In genomic region chr19:44430956-44431355, GRCh38 we compare ENCODE assay signal across 21 cellular contexts. TPM values are rescaled to one million over a fixed set of nuclear protein-coding genes. Genes with fewer than 3 reads are reported as not detected.
"Had no signal": no experiment of that assay in that cellular context is flagged by ENCODE, and none has a peak within 500 bp of the region (broad histone marks: within the 10 kb centered on the region; RNA-seq: fewer than 3 reads in every experiment).

No MANE protein-coding gene starts in this region.

- H3K9ac ChIP-seq: parathyroid adenoma had no signal

- DNase-seq: activated B cell treated with CpG ODN at 0.5 μM for 24 hours; activated CD4-positive, alpha-beta T cell treated with anti-CD3 and anti-CD28 coated beads for 36 hours; activated CD4-positive, alpha-beta T cell treated with anti-CD3 and anti-CD28 coated beads, Interleukin-2, amount 50 U/mL, for 4 hours; activated CD8-positive, alpha-beta memory T cell treated with anti-CD3 and anti-CD28 coated beads, Interleukin-2, amount 50 U/mL, for 48 hours; activated naive CD4-positive, alpha-beta T cell; activated T-cell treated with anti-CD3 and anti-CD28 coated beads, Interleukin-2, amount 50 U/mL, for 4 hours; endodermal cell; heart right ventricle; lower lobe of right lung; naive B cell; nucleus accumbens; right cardiac atrium; stimulated activated CD4-positive, alpha-beta T cell treated with anti-CD3 and anti-CD28 coated beads, Interleukin-1b, Interleukin-23, amount 100 ng/mL, for 48 hours; T1000; tibial artery had no signal

- H3K4me1 ChIP-seq: heart right ventricle, lower lobe of right lung, parathyroid adenoma, tibial artery had no signal

- H3K36me3 ChIP-seq: lower lobe of right lung had no signal

- H3K27ac ChIP-seq: coronary artery, heart right ventricle, lower lobe of right lung, parathyroid adenoma, skin epidermis, tibial artery had no signal

- H2AFZ ChIP-seq: parathyroid adenoma had no signal

- H3K79me2 ChIP-seq: parathyroid adenoma had no signal

- H3K4me3 Mint-ChIP-seq: activated B cell treated with CpG ODN at 0.5 μM for 24 hours; activated CD4-positive, alpha-beta T cell treated with anti-CD3 and anti-CD28 coated beads for 36 hours; activated naive CD8-positive, alpha-beta T cell; activated T-cell treated with anti-CD3 and anti-CD28 coated beads, Interleukin-2, amount 50 U/mL, for 4 hours; endodermal cell; naive B cell; stimulated activated naive CD8-positive, alpha-beta T cell treated with anti-CD3 and anti-CD28 coated beads, Interleukin-15, Interleukin-2, amounts not matched to agents 100 ng/mL and 50 ng/mL, for 24 hours had no signal

- H3K4me3 ChIP-seq: heart right ventricle, lower lobe of right lung, skin epidermis, tibial artery had no signal

- H3K27me3 ChIP-seq: heart right ventricle, tibial artery had no signal

- H3K4me1 Mint-ChIP-seq: activated B cell treated with CpG ODN at 0.5 μM for 24 hours; activated CD4-positive, alpha-beta T cell treated with anti-CD3 and anti-CD28 coated beads for 36 hours; endodermal cell; naive B cell had no signal

- H3K27me3 Mint-ChIP-seq: activated B cell treated with CpG ODN at 0.5 μM for 24 hours; activated CD4-positive, alpha-beta T cell treated with anti-CD3 and anti-CD28 coated beads for 36 hours; activated naive CD8-positive, alpha-beta T cell; naive B cell; stimulated activated naive CD8-positive, alpha-beta T cell treated with anti-CD3 and anti-CD28 coated beads, Interleukin-15, Interleukin-2, amounts not matched to agents 100 ng/mL and 50 ng/mL, for 24 hours had no signal

- ATAC-seq: activated CD4-positive, alpha-beta T cell treated with anti-CD3 and anti-CD28 coated beads for 36 hours; activated T-cell treated with anti-CD3 and anti-CD28 coated beads, Interleukin-2, amount 50 U/mL, for 4 hours; heart right ventricle; lower lobe of right lung; right cardiac atrium had no signal

- H3K27ac Mint-ChIP-seq: activated B cell treated with CpG ODN at 0.5 μM for 24 hours; activated CD4-positive, alpha-beta T cell treated with anti-CD3 and anti-CD28 coated beads for 36 hours; activated naive CD8-positive, alpha-beta T cell; activated T-helper 2 cell treated with anti-CD3 and anti-CD28 coated beads, Interferon-gamma antibody, Interleukin-2, Interleukin-4, amounts not matched to agents 10 μg/mL and 5 μg/mL and 100 μg/mL, durations not matched to agents 14 hours and 24 hours and 36 hours; endodermal cell; naive B cell; stimulated activated naive CD8-positive, alpha-beta T cell treated with anti-CD3 and anti-CD28 coated beads, Interleukin-15, Interleukin-2, amounts not matched to agents 100 ng/mL and 50 ng/mL, for 24 hours had no signal

RNA-seq across cellular contexts. Expression of gene ZNF285, which starts 29.5 kb away (rescaled TPM):
- total RNA-seq: activated T-helper 2 cell treated with anti-CD3 and anti-CD28 coated beads, Interferon-gamma antibody, Interleukin-2, Interleukin-4, amounts not matched to agents 10 μg/mL and 5 μg/mL and 100 μg/mL, durations not matched to agents 14 hours and 24 hours and 36 hours had no signal
